14 cellular contexts compared by ENCODE assay signal in genomic region chr10:110068780-110069179, GRCh38.
DNase-seq lines count a peak whose midpoint lies in the region; ATAC-seq and TF ChIP-seq lines count a peak whose summit lies in the region.
"Had no signal": no experiment of that assay in that cellular context is flagged by ENCODE, and none has a peak within 500 bp of the region (broad histone marks: within the 10 kb centered on the region; RNA-seq: fewer than 3 reads in every experiment).

No MANE protein-coding gene starts in this region.

- CTCF ChIA-PET in CD4-positive, alpha-beta T cell (lab: Charles Lee) = interaction anchor here (0.9 to 2.2 kb wide), 6 partner anchors 14 to 185 kb away, joined by 3 to 6 read pairs (median 4); no protein-coding TSS in a partner anchor

- ATAC-seq in CD4-positive, alpha-beta T cell (ENCODE audit: poor library complexity) = no peak
- ATAC-seq in GM18907 (IDR thresholded peaks at IDR 0.05; ENCODE audit: unreplicated experiment) = no peak
- ATAC-seq: body of pancreas had no signal

- no peaks in the 10 kb centered on the region for H3K9me3 ChIP-seq in CD4-positive, alpha-beta T cell (ENCODE audit: control insufficient read depth, low read length)
- H3K9me3 ChIP-seq in neutrophil = no peaks in the 10 kb centered on the region
- H3K9me3 ChIP-seq: body of pancreas had no signal

- H3K9me3 Mint-ChIP-seq in CD4-positive, alpha-beta T cell = no peaks in the 10 kb centered on the region
- no peaks in the 10 kb centered on the region for H3K9me3 Mint-ChIP-seq in IgD-negative memory B cell
- no peaks in the 10 kb centered on the region for H3K9me3 Mint-ChIP-seq in activated naive CD8-positive, alpha-beta T cell (ENCODE audit: low read depth)
- H3K9me3 Mint-ChIP-seq in progenitor cell of endocrine pancreas (ENCODE audit: low read depth) = no peaks in the 10 kb centered on the region

- DNase-seq in CD4-positive, alpha-beta T cell = no peak
- DNase-seq in NCI-H526 treated with DMSO at 0.1 percent for 48 hours (lab: John Stamatoyannopoulos, UW) (no peak), SHP77 treated with DMSO at 0.1 percent for 48 hours (lab: John Stamatoyannopoulos, UW) (no peak), progenitor cell of endocrine pancreas (ENCODE audit: low spot score, unreplicated experiment) (no peak)
- DNase-seq: body of pancreas; hippocampal formation; NCI-H2029 treated with DMSO at 0.1 percent for 48 hours; stimulated activated CD4-positive, alpha-beta T cell treated with anti-CD3 and anti-CD28 coated beads, Interleukin-2, amount 100 ng/mL, for 24 hours had no signal

- TF ChIP-seq CTCF in CD4-positive, alpha-beta T cell (IDR thresholded peaks at IDR 0.05) = no peak
- TF ChIP-seq CTCF in neutrophil (IDR thresholded peaks at IDR 0.05) (no peak), progenitor cell of endocrine pancreas (IDR thresholded peaks at IDR 0.05; ENCODE audit: unreplicated experiment) (no peak)

- intact Hi-C loops in CD4-positive, alpha-beta T cell (cut with DNase I, micrococcal nuclease) = loop anchor here (1.0 to 5.0 kb wide), 3 partner anchors 9 to 34 kb away; no protein-coding TSS in a partner anchor

- H3K4me1 ChIP-seq in neutrophil (ENCODE audit: control insufficient read depth in 1 of 2, insufficient read depth in 1 of 2, low read depth in 1 of 2, low read length in 1 of 2) = peaks cover 38 to 47% of the 10 kb centered on the region in 2 experiments

- H3K4me3 ChIP-seq in neutrophil (ENCODE audit: low read depth in 1 of 2, low read length in 1 of 2) = no peak overlapping the region
- H3K4me3 ChIP-seq: body of pancreas, lung had no signal

- H3K4me1 Mint-ChIP-seq in CD4-positive, alpha-beta T cell (ENCODE audit: low read depth) = peaks cover 93% of the 10 kb centered on the region
- peaks cover 58 to 64% (median 61%) of the 10 kb centered on the region in 3 donors for H3K4me1 Mint-ChIP-seq in IgD-negative memory B cell
- peaks cover 90% of the 10 kb centered on the region for H3K4me1 Mint-ChIP-seq in activated naive CD8-positive, alpha-beta T cell (ENCODE audit: low read depth)
- peaks cover 28% of the 10 kb centered on the region for H3K4me1 Mint-ChIP-seq in progenitor cell of endocrine pancreas (ENCODE audit: low read depth)

- no peaks in the 10 kb centered on the region for H3K27me3 Mint-ChIP-seq in CD4-positive, alpha-beta T cell
- H3K27me3 Mint-ChIP-seq in IgD-negative memory B cell = no peaks in the 10 kb centered on the region
- no peaks in the 10 kb centered on the region for H3K27me3 Mint-ChIP-seq in activated naive CD8-positive, alpha-beta T cell
- no peaks in the 10 kb centered on the region for H3K27me3 Mint-ChIP-seq in progenitor cell of endocrine pancreas

- no peaks in the 10 kb centered on the region for H3K27me3 ChIP-seq in CD4-positive, alpha-beta T cell (ENCODE audit: control insufficient read depth, insufficient read depth, low read length)
- no peaks in the 10 kb centered on the region for H3K27me3 ChIP-seq in neutrophil
- H3K27me3 ChIP-seq: body of pancreas had no signal

- H3K27ac Mint-ChIP-seq in CD4-positive, alpha-beta T cell = peak overlapping the region; percentile 87
- H3K27ac Mint-ChIP-seq in IgD-negative memory B cell = peak overlapping the region; percentile 61 to 86 (median 74)
- peak overlapping the region; percentile 88 for H3K27ac Mint-ChIP-seq in activated naive CD8-positive, alpha-beta T cell
- H3K27ac Mint-ChIP-seq in progenitor cell of endocrine pancreas = no peak overlapping the region

- peak overlapping the region; percentile 29 for H3K27ac ChIP-seq in CD4-positive, alpha-beta T cell (ENCODE audit: low read depth, low read length)
- H3K27ac ChIP-seq in neutrophil = peak overlapping the region; percentile 82
- H3K27ac ChIP-seq: parathyroid adenoma had no signal

- peak overlapping the region; percentile 74 for H3K4me3 Mint-ChIP-seq in CD4-positive, alpha-beta T cell
- H3K4me3 Mint-ChIP-seq in IgD-negative memory B cell (peak overlapping the region in 3 of 4 donors; percentile 36 to 89 (median 84)), progenitor cell of endocrine pancreas (ENCODE audit: low read depth) (no peak overlapping the region)
- H3K4me3 Mint-ChIP-seq in activated naive CD8-positive, alpha-beta T cell = peak overlapping the region; percentile 78

- POLR2A ChIA-PET in CD4-positive, alpha-beta T cell (lab: Charles Lee) = interaction anchor here (1.1 to 4.3 kb wide), 6 partner anchors 9 to 62 kb away, joined by 5 to 44 read pairs (median 10); partner anchors contain the start of gene ADD3

- no peaks in the 10 kb centered on the region for H3K36me3 ChIP-seq in neutrophil

- H3K36me3 Mint-ChIP-seq in CD4-positive, alpha-beta T cell (ENCODE audit: low read depth) = no peaks in the 10 kb centered on the region
- H3K36me3 Mint-ChIP-seq in IgD-negative memory B cell (peaks cover 6% of the 10 kb centered on the region), progenitor cell of endocrine pancreas (ENCODE audit: insufficient read depth) (peaks cover 1% of the 10 kb centered on the region)
- H3K36me3 Mint-ChIP-seq in activated naive CD8-positive, alpha-beta T cell = no peaks in the 10 kb centered on the region
